In genomic region chr17:35878361-35878760, GRCh38 we compare ENCODE assay signal across 29 cellular contexts. TPM values are rescaled to one million over a fixed set of nuclear protein-coding genes. Genes with fewer than 3 reads are reported as not detected.
A peak's percentile ranks its signal among the peaks of the same experiment; 100 is the strongest.
DNase-seq lines count a peak whose midpoint lies in the region; ATAC-seq lines count a peak whose summit lies in the region.
"Had no signal": no experiment of that assay in that cellular context is flagged by ENCODE, and none has a peak within 500 bp of the region (broad histone marks: within the 10 kb centered on the region; RNA-seq: fewer than 3 reads in every experiment).

No MANE protein-coding gene starts in this region.

- peaks cover 3% of the 10 kb centered on the region for H3K36me3 ChIP-seq in CD4-positive, alpha-beta memory T cell (ENCODE audit: insufficient read depth, low read length)
- H3K36me3 ChIP-seq: pancreas, right atrium auricular region had no signal

- peaks cover 44% of the 10 kb centered on the region for H3K4me1 ChIP-seq in CD4-positive, alpha-beta memory T cell (ENCODE audit: insufficient read depth, low read length)
- peaks cover 10% of the 10 kb centered on the region for H3K4me1 ChIP-seq in mononuclear cell (ENCODE audit: insufficient read depth, low read length)
- H3K4me1 ChIP-seq: A549, pancreas, right atrium auricular region had no signal

- no peak for DNase-seq in activated CD4-positive, alpha-beta T cell treated with anti-CD3 and anti-CD28 coated beads, Interleukin-2, amount 10 ng/mL, durations not matched to agents 24 days and 14 days
- no peak for DNase-seq in activated CD4-positive, alpha-beta T cell treated with anti-CD3 and anti-CD28 coated beads, Interleukin-2, amount 50 U/mL, for 48 hours
- DNase-seq in CD4-positive, alpha-beta memory T cell: peak in 1 of 5 donors; percentile 38
- no peak for DNase-seq in activated T-helper 1 cell treated with anti-CD3 and anti-CD28 coated beads, Interleukin-12 subunit alpha, Interleukin-12 subunit beta, Interleukin-2, Interleukin-4 antibody, amounts not matched to agents 30 ng/mL and 10 ng/mL and 1 ng/mL, durations not matched to agents 14 hours and 24 hours and 36 hours (ENCODE audit: low spot score)
- no peak for DNase-seq in G401 (ENCODE audit: low spot score)
- DNase-seq in NCI-H345 (lab: John Stamatoyannopoulos, UW): no peak
- DNase-seq: aorta; caudate nucleus; dorsolateral prefrontal cortex; head of caudate nucleus; Kasumi-1; left colon; mesenchymal stem cell; NCI-H1048; NCI-H2029; NCI-H226; pancreas; Right ventricle myocardium superior; stimulated activated CD4-positive, alpha-beta T cell treated with anti-CD3 and anti-CD28 coated beads, Interleukin-15, amount 100 ng/mL, for 24 hours; stimulated activated CD8-positive, alpha-beta memory T cell treated with anti-CD3 and anti-CD28 coated beads, Interleukin-4, amount 100 ng/mL, for 48 hours; substantia nigra; SW 1271 had no signal

- peak overlapping the region in 1 of 2 donors; percentile 42 for H3K4me3 ChIP-seq in CD4-positive, alpha-beta memory T cell (ENCODE audit: low read length in 2 of 2)
- peak overlapping the region; percentile 38 for H3K4me3 ChIP-seq in mononuclear cell (ENCODE audit: low read length)
- H3K4me3 ChIP-seq: A549, dorsolateral prefrontal cortex, GM23338, pancreas, right atrium auricular region had no signal

- POLR2A ChIA-PET in CD4-positive, alpha-beta memory T cell (lab: Charles Lee; ENCODE audit: partially characterized antibody): interaction anchor here (6.3 to 9.3 kb wide), 3 partner anchors 12 to 53 kb away, joined by 26 to 141 read pairs (median 113); partner anchors contain the start of gene RDM1

- H3K36me3 Mint-ChIP-seq in activated CD4-positive, alpha-beta T cell treated with anti-CD3 and anti-CD28 coated beads, Interleukin-2, amount 10 ng/mL, durations not matched to agents 24 days and 14 days (ENCODE audit: low read depth): peaks cover 18% of the 10 kb centered on the region
- H3K36me3 Mint-ChIP-seq in CD4-positive, alpha-beta memory T cell: peaks cover 5 to 25% of the 10 kb centered on the region in 2 donors
- H3K36me3 Mint-ChIP-seq in activated T-helper 1 cell treated with anti-CD3 and anti-CD28 coated beads, Interleukin-12 subunit alpha, Interleukin-12 subunit beta, Interleukin-2, Interleukin-4 antibody, amounts not matched to agents 30 ng/mL and 10 ng/mL and 1 ng/mL, durations not matched to agents 14 hours and 24 hours and 36 hours (ENCODE audit: low read depth): peaks cover 21% of the 10 kb centered on the region

- intact Hi-C loops in activated CD4-positive, alpha-beta T cell treated with anti-CD3 and anti-CD28 coated beads, Interleukin-2, amount 10 ng/mL, durations not matched to agents 24 days and 14 days (cut with micrococcal nuclease): no loop called here
- intact Hi-C loops in CD4-positive, alpha-beta memory T cell (cut with micrococcal nuclease): no loop called here
- intact Hi-C loops in activated T-helper 1 cell treated with anti-CD3 and anti-CD28 coated beads, Interleukin-12 subunit alpha, Interleukin-12 subunit beta, Interleukin-2, Interleukin-4 antibody, amounts not matched to agents 30 ng/mL and 10 ng/mL and 1 ng/mL, durations not matched to agents 14 hours and 24 hours and 36 hours (cut with micrococcal nuclease): loop anchor here (5.0 kb wide), 1 partner anchor 194 kb away; no protein-coding TSS in a partner anchor

- peaks cover 52% of the 10 kb centered on the region for H3K4me1 Mint-ChIP-seq in activated CD4-positive, alpha-beta T cell treated with anti-CD3 and anti-CD28 coated beads, Interleukin-2, amount 10 ng/mL, durations not matched to agents 24 days and 14 days
- H3K4me1 Mint-ChIP-seq in CD4-positive, alpha-beta memory T cell: peaks cover 19 to 68% (median 42%) of the 10 kb centered on the region in 4 donors
- peaks cover 58% of the 10 kb centered on the region for H3K4me1 Mint-ChIP-seq in activated T-helper 1 cell treated with anti-CD3 and anti-CD28 coated beads, Interleukin-12 subunit alpha, Interleukin-12 subunit beta, Interleukin-2, Interleukin-4 antibody, amounts not matched to agents 30 ng/mL and 10 ng/mL and 1 ng/mL, durations not matched to agents 14 hours and 24 hours and 36 hours (ENCODE audit: low read depth)

- in situ Hi-C loops in G401 (cut with HindIII; ENCODE audit: low sequenced_read_pairs): no loop called here

- CTCF ChIA-PET in CD4-positive, alpha-beta memory T cell (lab: Charles Lee; ENCODE audit: partially characterized antibody): interaction anchor here (0.9 to 1.1 kb wide), 3 partner anchors 31 to 1338 kb away, joined by 3 read pairs; no protein-coding TSS in a partner anchor

- H3K4me3 Mint-ChIP-seq in activated CD4-positive, alpha-beta T cell treated with anti-CD3 and anti-CD28 coated beads, Interleukin-2, amount 10 ng/mL, durations not matched to agents 24 days and 14 days: peak overlapping the region; percentile 40
- peak overlapping the region; percentile 77 to 95 (median 90) for H3K4me3 Mint-ChIP-seq in CD4-positive, alpha-beta memory T cell
- H3K4me3 Mint-ChIP-seq in activated T-helper 1 cell treated with anti-CD3 and anti-CD28 coated beads, Interleukin-12 subunit alpha, Interleukin-12 subunit beta, Interleukin-2, Interleukin-4 antibody, amounts not matched to agents 30 ng/mL and 10 ng/mL and 1 ng/mL, durations not matched to agents 14 hours and 24 hours and 36 hours: peak overlapping the region; percentile 70
- H3K4me3 Mint-ChIP-seq: GM23338 had no signal

- H3K27ac ChIP-seq in CD4-positive, alpha-beta memory T cell (ENCODE audit: low read depth, low read length): peak overlapping the region; percentile 36
- H3K27ac ChIP-seq: A549, dorsolateral prefrontal cortex, pancreas, right atrium auricular region had no signal

- no peak for ATAC-seq in HG03432 (IDR thresholded peaks at IDR 0.05; ENCODE audit: unreplicated experiment)
- ATAC-seq: A549, GM23338, left colon, pancreas had no signal

- H3K27me3 Mint-ChIP-seq in activated CD4-positive, alpha-beta T cell treated with anti-CD3 and anti-CD28 coated beads, Interleukin-2, amount 10 ng/mL, durations not matched to agents 24 days and 14 days: no peaks in the 10 kb centered on the region
- H3K27me3 Mint-ChIP-seq in CD4-positive, alpha-beta memory T cell: no peaks in the 10 kb centered on the region
- H3K27me3 Mint-ChIP-seq in activated T-helper 1 cell treated with anti-CD3 and anti-CD28 coated beads, Interleukin-12 subunit alpha, Interleukin-12 subunit beta, Interleukin-2, Interleukin-4 antibody, amounts not matched to agents 30 ng/mL and 10 ng/mL and 1 ng/mL, durations not matched to agents 14 hours and 24 hours and 36 hours (ENCODE audit: insufficient read depth): no peaks in the 10 kb centered on the region

- peak overlapping the region; percentile 65 for H3K27ac Mint-ChIP-seq in activated CD4-positive, alpha-beta T cell treated with anti-CD3 and anti-CD28 coated beads, Interleukin-2, amount 10 ng/mL, durations not matched to agents 24 days and 14 days
- peak overlapping the region in 6 of 7 donors; percentile 48 to 88 (median 74) for H3K27ac Mint-ChIP-seq in CD4-positive, alpha-beta memory T cell
- H3K27ac Mint-ChIP-seq in activated T-helper 1 cell treated with anti-CD3 and anti-CD28 coated beads, Interleukin-12 subunit alpha, Interleukin-12 subunit beta, Interleukin-2, Interleukin-4 antibody, amounts not matched to agents 30 ng/mL and 10 ng/mL and 1 ng/mL, durations not matched to agents 14 hours and 24 hours and 36 hours: peak overlapping the region; percentile 49
- H3K27ac Mint-ChIP-seq: GM23338 had no signal

- no peaks in the 10 kb centered on the region for H3K27me3 ChIP-seq in CD4-positive, alpha-beta memory T cell (ENCODE audit: insufficient read depth, low read length)
- no peaks in the 10 kb centered on the region for H3K27me3 ChIP-seq in mononuclear cell (ENCODE audit: insufficient read depth, low read length)
- H3K27me3 ChIP-seq: dorsolateral prefrontal cortex, pancreas, right atrium auricular region had no signal

- no peaks in the 10 kb centered on the region for H3K9me3 Mint-ChIP-seq in activated CD4-positive, alpha-beta T cell treated with anti-CD3 and anti-CD28 coated beads, Interleukin-2, amount 10 ng/mL, durations not matched to agents 24 days and 14 days
- no peaks in the 10 kb centered on the region for H3K9me3 Mint-ChIP-seq in CD4-positive, alpha-beta memory T cell
- no peaks in the 10 kb centered on the region for H3K9me3 Mint-ChIP-seq in activated T-helper 1 cell treated with anti-CD3 and anti-CD28 coated beads, Interleukin-12 subunit alpha, Interleukin-12 subunit beta, Interleukin-2, Interleukin-4 antibody, amounts not matched to agents 30 ng/mL and 10 ng/mL and 1 ng/mL, durations not matched to agents 14 hours and 24 hours and 36 hours
- H3K9me3 Mint-ChIP-seq: GM23338 had no signal

- H3K9me3 ChIP-seq in CD4-positive, alpha-beta memory T cell (ENCODE audit: control insufficient read depth in 1 of 2, low read length in 2 of 2): no peaks in the 10 kb centered on the region
- no peaks in the 10 kb centered on the region for H3K9me3 ChIP-seq in mononuclear cell (ENCODE audit: low read depth, low read length)
- H3K9me3 ChIP-seq: A549, pancreas, right atrium auricular region had no signal

RNA-seq across cellular contexts. Expression of gene CCL5, which starts 1.8 kb away (rescaled TPM):
- total RNA-seq in activated CD4-positive, alpha-beta T cell treated with anti-CD3 and anti-CD28 coated beads, Interleukin-2, amount 10 ng/mL, durations not matched to agents 24 days and 14 days: 19.6 and 20.7 TPM in 2 replicates
- 100 to 1,000 TPM; 279 to 309 TPM for total RNA-seq in CD4-positive, alpha-beta memory T cell
- 100 to 1,000 TPM; 156 to 210 TPM for polyA plus RNA-seq in CD4-positive, alpha-beta memory T cell
- 25.4 and 30.2 TPM in 2 replicates for total RNA-seq in activated T-helper 1 cell treated with anti-CD3 and anti-CD28 coated beads, Interleukin-12 subunit alpha, Interleukin-12 subunit beta, Interleukin-2, Interleukin-4 antibody, amounts not matched to agents 30 ng/mL and 10 ng/mL and 1 ng/mL, durations not matched to agents 14 hours and 24 hours and 36 hours
- total RNA-seq in mononuclear cell: 139 TPM
- not detected in 2 replicates for total RNA-seq in G401 (2014; rRNA removed; shearing (Covaris generic))
- total RNA-seq: GM23338 had no signal
- polyA plus RNA-seq: GM23338 had no signal

RNA-seq across cellular contexts. Expression of gene HEATR9, which starts 9.7 kb away (rescaled TPM):
- 0.14 TPM in 1 of 2 replicates, not detected in the other for total RNA-seq in activated CD4-positive, alpha-beta T cell treated with anti-CD3 and anti-CD28 coated beads, Interleukin-2, amount 10 ng/mL, durations not matched to agents 24 days and 14 days
- total RNA-seq in CD4-positive, alpha-beta memory T cell: 1 to 10 TPM; 2.2 to 2.6 TPM
- polyA plus RNA-seq in CD4-positive, alpha-beta memory T cell: not detected
- total RNA-seq in activated T-helper 1 cell treated with anti-CD3 and anti-CD28 coated beads, Interleukin-12 subunit alpha, Interleukin-12 subunit beta, Interleukin-2, Interleukin-4 antibody, amounts not matched to agents 30 ng/mL and 10 ng/mL and 1 ng/mL, durations not matched to agents 14 hours and 24 hours and 36 hours: 0.13 TPM in 1 of 2 replicates, not detected in the other
- 0.63 TPM for total RNA-seq in mononuclear cell
- total RNA-seq in G401 (2014; rRNA removed; shearing (Covaris generic)): not detected in 2 replicates
- total RNA-seq: aorta, GM23338, left colon, pancreas, right atrium auricular region, Right ventricle myocardium superior, urinary bladder had no signal
- polyA plus RNA-seq: A549, aorta, BJ, GM23338, pancreas, urinary bladder had no signal

RNA-seq across cellular contexts. Expression of gene RDM1, which starts 52.2 kb away (rescaled TPM):
- 2.6 and 2.9 TPM in 2 replicates for total RNA-seq in activated CD4-positive, alpha-beta T cell treated with anti-CD3 and anti-CD28 coated beads, Interleukin-2, amount 10 ng/mL, durations not matched to agents 24 days and 14 days
- 1 to 10 TPM in 1 of 2 experiments, under 1 TPM in 1; 0.87 to 1.9 TPM for total RNA-seq in CD4-positive, alpha-beta memory T cell
- under 1 TPM; 0.38 to 0.98 TPM for polyA plus RNA-seq in CD4-positive, alpha-beta memory T cell
- total RNA-seq in activated T-helper 1 cell treated with anti-CD3 and anti-CD28 coated beads, Interleukin-12 subunit alpha, Interleukin-12 subunit beta, Interleukin-2, Interleukin-4 antibody, amounts not matched to agents 30 ng/mL and 10 ng/mL and 1 ng/mL, durations not matched to agents 14 hours and 24 hours and 36 hours: 1.7 and 2.3 TPM in 2 replicates
- not detected for total RNA-seq in mononuclear cell
- total RNA-seq in G401 (2014; rRNA removed; shearing (Covaris generic)): 2.2 and 4.7 TPM in 2 replicates
- total RNA-seq: aorta, right atrium auricular region, Right ventricle myocardium superior had no signal
- polyA plus RNA-seq: aorta, pancreas had no signal

Comparison
In these comparisons a context has a peak if more than half of its experiments do, and no peak if none do; other contexts are left out.
1. RNA of gene CCL5, which starts 1.8 kb away (total RNA-seq): 279 to 309 TPM in CD4-positive, alpha-beta memory T cell, 139 TPM in mononuclear cell (single experiment), 25.4 to 30.2 TPM in activated T-helper 1 cell treated with anti-CD3 and anti-CD28 coated beads, Interleukin-12 subunit alpha, Interleukin-12 subunit beta, Interleukin-2, Interleukin-4 antibody, amounts not matched to agents 30 ng/mL and 10 ng/mL and 1 ng/mL, durations not matched to agents 14 hours and 24 hours and 36 hours and 19.6 to 20.7 TPM in activated CD4-positive, alpha-beta T cell treated with anti-CD3 and anti-CD28 coated beads, Interleukin-2, amount 10 ng/mL, durations not matched to agents 24 days and 14 days; not detected in G401; every median in the first group is over 10 times any median in the second.
2. Peak in every context shown above with its lines, with median percentiles within 50 percentile points of each other: H3K27ac Mint-ChIP-seq and H3K4me3 Mint-ChIP-seq.